Comparison of ENCODE assay signal across 8 cellular contexts in genomic region chr22:32985899-32986772, GRCh38.
DNase-seq lines count a peak whose midpoint lies in the region; ATAC-seq, FAIRE-seq and TF ChIP-seq lines count a peak whose summit lies in the region.

No MANE protein-coding gene starts in this region.

- no peaks in the 10 kb centered on the region for H3K27me3 Mint-ChIP-seq in activated CD8-positive, alpha-beta T cell treated with anti-CD3 and anti-CD28 coated beads, Interleukin-2, amount 10 ng/mL, durations not matched to agents 7 days and 5 days (ENCODE audit: low read depth)

- H3K4me2 ChIP-seq in A549, result no peak overlapping the region

- in situ Hi-C loops in GM13976 (cut with MboI; ENCODE audit: low sequenced_read_pairs, unreplicated experiment), result loop anchor here (25.0 kb wide), 1 partner anchor 449 kb away; no protein-coding TSS in a partner anchor

- POLR2A ChIA-PET in A549 (lab: Yijun Ruan, JAX), result no interaction called here
- POLR2A ChIA-PET in activated CD8-positive, alpha-beta T cell treated with anti-CD3 and anti-CD28 coated beads, Interleukin-2, amount 10 ng/mL, durations not matched to agents 7 days and 5 days (lab: Charles Lee), result interaction anchor here (0.6 kb wide), 1 partner anchor 134 kb away, joined by 3 read pairs; no protein-coding TSS in a partner anchor

- no peaks in the 10 kb centered on the region for H3K9me3 Mint-ChIP-seq in activated CD8-positive, alpha-beta T cell treated with anti-CD3 and anti-CD28 coated beads, Interleukin-2, amount 10 ng/mL, durations not matched to agents 7 days and 5 days (ENCODE audit: insufficient read depth)

- H3K4me3 ChIP-seq in A549 (no peak overlapping the region), esophagus muscularis mucosa (no peak overlapping the region), suprapubic skin (no peak overlapping the region)

- CTCF ChIA-PET in A549 (lab: Yijun Ruan, JAX), result interaction anchor here (0.6 to 3.0 kb wide), 18 partner anchors 9 to 461 kb away, joined by 3 to 19 read pairs (median 4); no protein-coding TSS in a partner anchor
- CTCF ChIA-PET in activated CD8-positive, alpha-beta T cell treated with anti-CD3 and anti-CD28 coated beads, Interleukin-2, amount 10 ng/mL, durations not matched to agents 7 days and 5 days (lab: Charles Lee), result interaction anchor here (0.6 to 2.2 kb wide), 7 partner anchors 11 to 499 kb away, joined by 3 to 6 read pairs (median 5); no protein-coding TSS in a partner anchor

- TF ChIP-seq POLR2A in A549 (IDR thresholded peaks at IDR 0.05; ENCODE audit: low read length) (no peak), esophagus muscularis mucosa (IDR thresholded peaks at IDR 0.05; ENCODE audit: low read depth) (no peak), suprapubic skin (IDR thresholded peaks at IDR 0.05) (no peak)

- no peak overlapping the region for H3K27ac Mint-ChIP-seq in activated CD8-positive, alpha-beta T cell treated with anti-CD3 and anti-CD28 coated beads, Interleukin-2, amount 10 ng/mL, durations not matched to agents 7 days and 5 days

- no peaks in the 10 kb centered on the region for H3K4me1 ChIP-seq in A549
- H3K4me1 ChIP-seq in esophagus muscularis mucosa, result peaks cover 10 to 25% (median 14%) of the 10 kb centered on the region in 4 donors
- peaks cover 26% of the 10 kb centered on the region for H3K4me1 ChIP-seq in suprapubic skin

- H3K27ac ChIP-seq in A549 (no peak overlapping the region), esophagus muscularis mucosa (replicated peaks in 1 of 4) (peak overlapping the region in 1 of 4 donors; percentile 46), suprapubic skin (no peak overlapping the region)

- TF ChIP-seq EP300 in A549 (IDR thresholded peaks at IDR 0.05) (no peak), esophagus muscularis mucosa (IDR thresholded peaks at IDR 0.05) (no peak), suprapubic skin (IDR thresholded peaks at IDR 0.05) (no peak)

- H3K36me3 ChIP-seq in esophagus muscularis mucosa (no peaks in the 10 kb centered on the region), suprapubic skin (no peaks in the 10 kb centered on the region)

- no peaks in the 10 kb centered on the region for H3K4me1 Mint-ChIP-seq in activated CD8-positive, alpha-beta T cell treated with anti-CD3 and anti-CD28 coated beads, Interleukin-2, amount 10 ng/mL, durations not matched to agents 7 days and 5 days (ENCODE audit: low read depth)

- H3K27me3 ChIP-seq in esophagus muscularis mucosa (no peaks in the 10 kb centered on the region), suprapubic skin (no peaks in the 10 kb centered on the region)

- WGBS in A549 (ENCODE audit: missing lambda C conversion rate), result 20% methylated on average over 11 of the region's 16 CpGs
- 62% methylated on average over 4 of the region's 16 CpGs for whole genome bisulfite sequencing in esophagus muscularis mucosa
- 47% methylated on average over 10 of the region's 16 CpGs for WGBS in suprapubic skin

- FAIRE-seq in A549 (lab: Jason Lieb, UNC), result no peak

- TF ChIP-seq CTCF in A549 (IDR thresholded peaks at IDR 0.05), result peak; percentile 55
- peak; percentile 68 for TF ChIP-seq CTCF in GM13976 (IDR thresholded peaks at IDR 0.05; ENCODE audit: borderline replicate concordance, control extremely low read depth, extremely low read depth, insufficient read depth, missing control alignments)
- peak; percentile 84 to 95 (median 92) for TF ChIP-seq CTCF in esophagus muscularis mucosa (IDR thresholded peaks at IDR 0.05)
- TF ChIP-seq CTCF in suprapubic skin (IDR thresholded peaks at IDR 0.05), result peak; percentile 63 to 80

- DNase-seq in A549 (ENCODE audit: low read depth in 1 of 2, low spot score in 1 of 2) (peak; percentile 40 to 61), GM13976 (ENCODE audit: low spot score) (peak; percentile 71), NCI-H446 treated with DMSO at 0.1 percent for 48 hours (lab: John Stamatoyannopoulos, UW) (peak; percentile 16), esophagus muscularis mucosa (ENCODE audit: extremely low spot score) (no peak), mucosa of gallbladder (ENCODE audit: low spot score) (peak; percentile 80), suprapubic skin (ENCODE audit: low spot score in 2 of 2) (peak; percentile 79 to 85)
- peak; percentile 64 for DNase-seq in activated CD8-positive, alpha-beta T cell treated with anti-CD3 and anti-CD28 coated beads, Interleukin-2, amount 10 ng/mL, durations not matched to agents 7 days and 5 days

- no peak overlapping the region for H3K4me3 Mint-ChIP-seq in activated CD8-positive, alpha-beta T cell treated with anti-CD3 and anti-CD28 coated beads, Interleukin-2, amount 10 ng/mL, durations not matched to agents 7 days and 5 days

- intact Hi-C loops in esophagus muscularis mucosa (cut with DNase I), result loop anchor here (2.0 to 5.0 kb wide), 3 partner anchors 185 to 459 kb away; partner anchors contain the start of gene TIMP3

- TF ChIP-seq RAD21 in A549 (conservative IDR thresholded peaks at IDR 0.05 in 1 of 2, IDR thresholded peaks at IDR 0.05 in 1 of 2), result peak; percentile 60 to 65

- H3K36me3 Mint-ChIP-seq in activated CD8-positive, alpha-beta T cell treated with anti-CD3 and anti-CD28 coated beads, Interleukin-2, amount 10 ng/mL, durations not matched to agents 7 days and 5 days (ENCODE audit: low read depth), result no peaks in the 10 kb centered on the region

- no peaks in the 10 kb centered on the region for H3K9me3 ChIP-seq in A549
- H3K9me3 ChIP-seq in esophagus muscularis mucosa, result no peaks in the 10 kb centered on the region
- H3K9me3 ChIP-seq in suprapubic skin, result no peaks in the 10 kb centered on the region

- ATAC-seq in A549 (peak; percentile 93 to 96), HG03571 (IDR thresholded peaks at IDR 0.05; ENCODE audit: unreplicated experiment) (no peak)
- peak; percentile 75 for ATAC-seq in activated CD8-positive, alpha-beta T cell treated with anti-CD3 and anti-CD28 coated beads, Interleukin-2, amount 10 ng/mL, durations not matched to agents 7 days and 5 days

TF ChIP-seq in A549, 52 proteins besides CTCF, POLR2A, EP300 and RAD21:
- TF ChIP-seq SMC3 (IDR thresholded peaks at IDR 0.05) (peak; percentile 53), FOSB (CRISPR knock-in tag; IDR thresholded peaks at IDR 0.05) (no peak)
TF ChIP-seq in A549: peak in this region for 1.
